Comparison of ENCODE assay signal across 21 cellular contexts in the genomic region with DNA sequence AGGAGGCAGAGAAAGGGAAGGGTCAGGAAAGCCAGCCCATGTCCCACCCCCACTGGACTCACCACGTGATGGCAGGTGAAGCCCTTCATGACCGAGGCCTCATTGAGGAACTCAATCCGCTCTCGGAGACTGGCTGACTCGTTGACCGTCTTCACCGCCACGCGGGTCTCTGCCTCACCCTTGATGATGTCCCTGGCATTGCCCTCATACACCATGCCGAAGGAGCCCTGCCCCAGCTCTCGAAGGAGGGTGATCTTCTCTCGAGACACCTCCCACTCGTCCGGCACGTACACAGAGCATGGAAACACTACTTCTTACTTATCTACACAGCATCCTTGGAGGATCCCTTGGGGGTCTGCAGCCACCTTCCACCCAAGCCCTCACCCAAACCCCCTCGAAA.
"Had no signal": no experiment of that assay in that cellular context is flagged by ENCODE, and none has a peak within 500 bp of the region (broad histone marks: within the 10 kb centered on the region; RNA-seq: fewer than 3 reads in every experiment).

No MANE protein-coding gene starts in this region.

- H3K4me3 Mint-ChIP-seq: dendritic cell treated with granulocyte-macrophage colony-stimulating factor and Interleukin-4, amounts not matched to agents 40 ng/mL and 50 ng/mL, for 4 days; effector memory CD8-positive, alpha-beta T cell had no signal

- H3K27me3 ChIP-seq: colonic mucosa, esophagus squamous epithelium, gastrocnemius medialis, heart right ventricle, left lung had no signal

- H3K4me3 ChIP-seq: colonic mucosa, esophagus squamous epithelium, gastrocnemius medialis, heart right ventricle, left lung, lower lobe of right lung had no signal

- H3K9me3 ChIP-seq: colonic mucosa had no signal

- H3K27ac ChIP-seq: colonic mucosa, epithelial cell of prostate, esophagus squamous epithelium, heart right ventricle, left lung, lower lobe of right lung had no signal

- DNase-seq: cerebellar nuclear complex; colonic mucosa; cortex of kidney; effector CD8-positive, alpha-beta T cell; effector memory CD8-positive, alpha-beta T cell; erythroblast; esophagus squamous epithelium; foreskin fibroblast; foreskin melanocyte; gastrocnemius medialis; glutamatergic neuron; heart right ventricle; hippocampal formation; left colon; left lung; left ventricle myocardium superior; lower lobe of right lung; mesenchymal stem cell; midbrain had no signal

- H3K27ac Mint-ChIP-seq: dendritic cell treated with granulocyte-macrophage colony-stimulating factor and Interleukin-4, amounts not matched to agents 40 ng/mL and 50 ng/mL, for 4 days; effector memory CD8-positive, alpha-beta T cell had no signal

- H3K4me1 ChIP-seq: colonic mucosa, esophagus squamous epithelium, gastrocnemius medialis, heart right ventricle, left lung, lower lobe of right lung had no signal

- H3K27me3 Mint-ChIP-seq: dendritic cell treated with granulocyte-macrophage colony-stimulating factor and Interleukin-4, amounts not matched to agents 40 ng/mL and 50 ng/mL, for 4 days had no signal
